Comparison of ENCODE assay signal across 19 cellular contexts in genomic region chr16:63188076-63188771, GRCh38.
A peak's percentile ranks its signal among the peaks of the same experiment; 100 is the strongest.
DNase-seq lines count a peak whose midpoint lies in the region; ATAC-seq and TF ChIP-seq lines count a peak whose summit lies in the region.
"Had no signal": no experiment of that assay in that cellular context is flagged by ENCODE, and none has a peak within 500 bp of the region (broad histone marks: within the 10 kb centered on the region; RNA-seq: fewer than 3 reads in every experiment).

No MANE protein-coding gene starts in this region.

- H3K27me3 Mint-ChIP-seq in type B pancreatic cell (no peaks in the 10 kb centered on the region), progenitor cell of endocrine pancreas (no peaks in the 10 kb centered on the region)

- H3K36me3 ChIP-seq in endocrine pancreas (ENCODE audit: control insufficient read depth, insufficient read depth, low read length), result no peaks in the 10 kb centered on the region
- H3K36me3 ChIP-seq: MG63, Peyer's patch had no signal

- H3K4me1 Mint-ChIP-seq in type B pancreatic cell (ENCODE audit: unreplicated experiment) (no peaks in the 10 kb centered on the region), progenitor cell of endocrine pancreas (ENCODE audit: low read depth) (peaks cover 4% of the 10 kb centered on the region)

- no peaks in the 10 kb centered on the region for H3K9me3 ChIP-seq in endocrine pancreas (ENCODE audit: control insufficient read depth, low read length)
- H3K9me3 ChIP-seq: MG63, Peyer's patch had no signal

- no peak overlapping the region for H3K9ac ChIP-seq in endocrine pancreas (ENCODE audit: control insufficient read depth, insufficient read depth, low read length)

- peak overlapping the region; percentile 9 for H3K4me3 Mint-ChIP-seq in type B pancreatic cell
- H3K4me3 Mint-ChIP-seq in progenitor cell of endocrine pancreas (ENCODE audit: low read depth), result no peak overlapping the region
- H3K4me3 Mint-ChIP-seq: HFFc6 had no signal

- no peaks in the 10 kb centered on the region for H3K27me3 ChIP-seq in endocrine pancreas (ENCODE audit: control insufficient read depth, insufficient read depth, low read length)
- H3K27me3 ChIP-seq: MG63, Peyer's patch had no signal

- H3K36me3 Mint-ChIP-seq in type B pancreatic cell (no peaks in the 10 kb centered on the region), progenitor cell of endocrine pancreas (ENCODE audit: insufficient read depth) (no peaks in the 10 kb centered on the region)

- ATAC-seq in HG03460 (IDR thresholded peaks at IDR 0.05; ENCODE audit: unreplicated experiment) (no peak), GM21737 (IDR thresholded peaks at IDR 0.05; ENCODE audit: unreplicated experiment) (no peak)
- ATAC-seq: Right ventricle myocardium inferior had no signal

- H3K4me3 ChIP-seq in endocrine pancreas (ENCODE audit: control insufficient read depth, insufficient read depth, low read length), result peak overlapping the region; percentile 34
- H3K4me3 ChIP-seq: MG63, Peyer's patch had no signal

- DNase-seq in DMS53 treated with DMSO at 0.1 percent for 48 hours (lab: John Stamatoyannopoulos, UW; ENCODE audit: unreplicated experiment), result peak; percentile 63
- DNase-seq in left kidney (ENCODE audit: low read depth, low spot score), result peak; percentile 53
- no peak for DNase-seq in type B pancreatic cell (ENCODE audit: extremely low spot score, unreplicated experiment)
- DNase-seq in progenitor cell of endocrine pancreas (ENCODE audit: low spot score, unreplicated experiment), result no peak
- DNase-seq: AML-193; H7; HFFc6; IMR-90; Karpas-422; MG63; NCI-H1048; NCI-H146; NCI-H2081; NK-92 treated with Interleukin-12 subunit alpha and Interleukin-12 subunit beta, amount 100 ng/mL, for 24 hours; Peyer's patch had no signal

- TF ChIP-seq CTCF in type B pancreatic cell (conservative IDR thresholded peaks at IDR 0.05), result no peak
- no peak for TF ChIP-seq CTCF in progenitor cell of endocrine pancreas (IDR thresholded peaks at IDR 0.05; ENCODE audit: unreplicated experiment)

- H3K4me1 ChIP-seq in endocrine pancreas (ENCODE audit: control insufficient read depth, insufficient read depth, low read length), result peaks cover 7% of the 10 kb centered on the region
- H3K4me1 ChIP-seq: Peyer's patch had no signal

- no peaks in the 10 kb centered on the region for H3K9me3 Mint-ChIP-seq in type B pancreatic cell
- peaks cover 6% of the 10 kb centered on the region for H3K9me3 Mint-ChIP-seq in progenitor cell of endocrine pancreas (ENCODE audit: low read depth)

- H3K27ac Mint-ChIP-seq in type B pancreatic cell (no peak overlapping the region), progenitor cell of endocrine pancreas (no peak overlapping the region)
- H3K27ac Mint-ChIP-seq: HFFc6 had no signal

Comparison
In these comparisons a context has a peak if more than half of its experiments do, and no peak if none do; other contexts are left out.
1. DNase-seq: peak in DMS53 treated with DMSO at 0.1 percent for 48 hours (single experiment) and left kidney (single experiment); none in type B pancreatic cell (single experiment) and progenitor cell of endocrine pancreas (single experiment).